9 cellular contexts compared by ENCODE assay signal in genomic region chr12:68334136-68334535, GRCh38. TPM values are rescaled to one million over a fixed set of nuclear protein-coding genes. Genes with fewer than 3 reads are reported as not detected.
DNase-seq lines count a peak whose midpoint lies in the region; ATAC-seq, FAIRE-seq and TF ChIP-seq lines count a peak whose summit lies in the region.
"Had no signal": no experiment of that assay in that cellular context is flagged by ENCODE, and none has a peak within 500 bp of the region (broad histone marks: within the 10 kb centered on the region; RNA-seq: fewer than 3 reads in every experiment).

No MANE protein-coding gene starts in this region.

- peak overlapping the region in 2 of 3 donors; percentile 26 to 85 for H3K4me3 Mint-ChIP-seq in T-cell

- H3K4me2 ChIP-seq in BLaER1 treated with 17β-estradiol and CSF1 and Interleukin-3, amounts not matched to agents 10 nM and 100 nM = peak overlapping the region in 9 of 11 experiments; percentile 6 to 90 (median 69); a peak in 16 of 22 replicates

- H3K36me3 ChIP-seq in BLaER1 treated with 17β-estradiol and CSF1 and Interleukin-3, amounts not matched to agents 10 nM and 100 nM = peaks cover 0 to 11% (median 0%) of the 10 kb centered on the region in 11 experiments; a peak in 1 of 22 replicates
- no peaks in the 10 kb centered on the region for H3K36me3 ChIP-seq in kidney (ENCODE audit: control insufficient read depth in 1 of 2, insufficient read depth in 2 of 2, low read length in 2 of 2)

- H3K9me3 Mint-ChIP-seq in T-cell = no peaks in the 10 kb centered on the region

- no peak overlapping the region for H3K4me3 ChIP-seq in BLaER1 treated with 17β-estradiol and CSF1 and Interleukin-3, amounts not matched to agents 10 nM and 100 nM
- no peak overlapping the region for H3K4me3 ChIP-seq in kidney (ENCODE audit: low read length in 2 of 2)
- H3K4me3 ChIP-seq: MG63 had no signal

- no peaks in the 10 kb centered on the region for H3K36me3 Mint-ChIP-seq in T-cell

- DNase-seq in GM20000 (ENCODE audit: low spot score) (peak; percentile 18), T-cell (peak in 9 of 34 experiments; percentile 1 to 9 (median 3)), left colon (peak in 1 of 2 donors; percentile 25), kidney (no peak), DMS114 treated with DMSO at 0.1 percent for 48 hours (lab: John Stamatoyannopoulos, UW; ENCODE audit: unreplicated experiment) (no peak), 8988T (no peak)
- DNase-seq: MG63 had no signal

- H3K27me3 Mint-ChIP-seq in T-cell = peaks cover 0 to 3% of the 10 kb centered on the region in 2 donors

- FAIRE-seq in kidney (lab: Jason Lieb, UNC) = no peak

- H3K9ac ChIP-seq in BLaER1 treated with 17β-estradiol and CSF1 and Interleukin-3, amounts not matched to agents 10 nM and 100 nM = no peak overlapping the region
- no peak overlapping the region for H3K9ac ChIP-seq in kidney (ENCODE audit: low read length in 2 of 2)

- no peaks in the 10 kb centered on the region for H4K20me1 ChIP-seq in BLaER1 treated with 17β-estradiol and CSF1 and Interleukin-3, amounts not matched to agents 10 nM and 100 nM

- ATAC-seq in T-cell (replicated peaks in 1 of 4) (no peak), left colon (peak; percentile 30), esophagus mucosa (no peak)

- H3K27ac ChIP-seq in BLaER1 treated with 17β-estradiol and CSF1 and Interleukin-3, amounts not matched to agents 10 nM and 100 nM = no peak overlapping the region
- no peak overlapping the region for H3K27ac ChIP-seq in kidney (ENCODE audit: low read depth in 2 of 2, low read length in 2 of 2)

- no peaks in the 10 kb centered on the region for H3K9me3 ChIP-seq in BLaER1 treated with 17β-estradiol and CSF1 and Interleukin-3, amounts not matched to agents 10 nM and 100 nM (replicated peaks in 1 of 11)
- H3K9me3 ChIP-seq in kidney (ENCODE audit: control insufficient read depth in 1 of 2, low read length in 2 of 2) = no peaks in the 10 kb centered on the region
- H3K9me3 ChIP-seq: MG63 had no signal

- POLR2A ChIA-PET in T-cell (lab: Charles Lee) = interaction anchor here in 1 of 2 donors (0.5 kb wide), 1 partner anchor 19 kb away, joined by 5 read pairs; no protein-coding TSS in a partner anchor

- H3K27ac Mint-ChIP-seq in T-cell = peak overlapping the region; percentile 66 to 77

- peaks cover 41 to 42% (median 41%) of the 10 kb centered on the region in 3 donors for H3K4me1 Mint-ChIP-seq in T-cell

- intact Hi-C loops in left colon (cut with DNase I, micrococcal nuclease) (no loop called here), kidney (cut with DNase I) (no loop called here)

- TF ChIP-seq CTCF in GM20000 (IDR thresholded peaks at IDR 0.05; ENCODE audit: extremely low read depth, missing control alignments) = no peak
- TF ChIP-seq CTCF in kidney (IDR thresholded peaks at IDR 0.05; ENCODE audit: borderline replicate concordance, extremely low read depth, insufficient read depth) = no peak

- H3K4me1 ChIP-seq in BLaER1 treated with 17β-estradiol and CSF1 and Interleukin-3, amounts not matched to agents 10 nM and 100 nM = peaks cover 29 to 51% (median 40%) of the 10 kb centered on the region in 10 experiments
- H3K4me1 ChIP-seq in kidney (ENCODE audit: control insufficient read depth in 1 of 2, insufficient read depth in 1 of 2, low read depth in 1 of 2, low read length in 2 of 2) = peaks cover 3 to 5% of the 10 kb centered on the region in 2 donors

- CTCF ChIA-PET in T-cell (lab: Charles Lee) = interaction anchor here (0.6 to 1.2 kb wide), 2 partner anchors 25 to 441 kb away, joined by 3 to 6 read pairs; no protein-coding TSS in a partner anchor

- H3K27me3 ChIP-seq in BLaER1 treated with 17β-estradiol and CSF1 and Interleukin-3, amounts not matched to agents 10 nM and 100 nM = no peaks in the 10 kb centered on the region
- H3K27me3 ChIP-seq: MG63 had no signal

RNA-seq across cellular contexts. Expression of gene MDM1, which starts 2.0 kb away (rescaled TPM):
- total RNA-seq in T-cell (10 to 100 TPM; 21.1 to 25.7 (median 23.8) TPM), left colon (10 to 100 TPM in 1 of 2 donors, 1 to 10 TPM in 1; 6.6 to 11.6 TPM), kidney (14.1 TPM), esophagus mucosa (5.3 TPM)
- polyA plus RNA-seq in kidney (ENCODE audit: insufficient read depth, low read depth, low replicate concordance) = 8.9 TPM
